In genomic region chr15:89077750-89078149, GRCh38 we compare ENCODE assay signal across 1 cellular context.
A peak's percentile ranks its signal among the peaks of the same experiment; 100 is the strongest.
TF ChIP-seq lines count a peak whose summit lies in the region.

No MANE protein-coding gene starts in this region.

TF ChIP-seq in GM12878, 131 proteins besides CTCF, POLR2A, EP300 and RAD21:
- TF ChIP-seq ATF7 (IDR thresholded peaks at IDR 0.05; ENCODE audit: low read depth) = peak; percentile 62; the same call in 1 of the 2 replicates
- TF ChIP-seq NR2C2 (IDR thresholded peaks at IDR 0.05; ENCODE audit: borderline replicate concordance, control insufficient read depth, insufficient read length, low read depth) = no peak
